In genomic region chr5:139148306-139148705, GRCh38 we compare ENCODE assay signal across 14 cellular contexts. TPM values are rescaled to one million over a fixed set of nuclear protein-coding genes. Genes with fewer than 3 reads are reported as not detected.
A peak's percentile ranks its signal among the peaks of the same experiment; 100 is the strongest.
DNase-seq lines count a peak whose midpoint lies in the region; ATAC-seq, FAIRE-seq and TF ChIP-seq lines count a peak whose summit lies in the region.
"Had no signal": no experiment of that assay in that cellular context is flagged by ENCODE, and none has a peak within 500 bp of the region (broad histone marks: within the 10 kb centered on the region; RNA-seq: fewer than 3 reads in every experiment).

No MANE protein-coding gene starts in this region.

- no peak for FAIRE-seq in GM19239 (lab: Jason Lieb, UNC)

- intact Hi-C loops in body of pancreas (cut with DNase I), result no loop called here
- intact Hi-C loops in lower lobe of right lung (cut with DNase I), result no loop called here
- intact Hi-C loops in tibial artery (cut with DNase I; ENCODE audit: low total_unique reads), result no loop called here

- H3K4me3 ChIP-seq in body of pancreas, result no peak overlapping the region
- no peak overlapping the region for H3K4me3 ChIP-seq in lower lobe of right lung
- no peak overlapping the region for H3K4me3 ChIP-seq in tibial artery

- H3K27me3 ChIP-seq in body of pancreas (no peaks in the 10 kb centered on the region), lower lobe of right lung (ENCODE audit: low read depth) (no peaks in the 10 kb centered on the region), tibial artery (no peaks in the 10 kb centered on the region)

- H3K4me1 ChIP-seq in body of pancreas (peaks cover 74% of the 10 kb centered on the region), lower lobe of right lung (peaks cover 50% of the 10 kb centered on the region), tibial artery (peaks cover 0 to 54% (median 41%) of the 10 kb centered on the region in 4 donors)

- TF ChIP-seq CTCF in body of pancreas (IDR thresholded peaks at IDR 0.05) (no peak), lower lobe of right lung (IDR thresholded peaks at IDR 0.05) (no peak), tibial artery (IDR thresholded peaks at IDR 0.05) (no peak)

- H3K36me3 ChIP-seq in body of pancreas (replicated peaks in 1 of 2; ENCODE audit: insufficient read depth in 1 of 2, low read depth in 2 of 2) (no peaks in the 10 kb centered on the region), lower lobe of right lung (no peaks in the 10 kb centered on the region), tibial artery (no peaks in the 10 kb centered on the region)

- DNase-seq in NCI-H2171 treated with DMSO at 0.1 percent for 48 hours (lab: John Stamatoyannopoulos, UW) (peak; percentile 23), NCI-H2171 (lab: John Stamatoyannopoulos, UW) (no peak), body of pancreas (peak; percentile 65 to 83 (median 79)), lower lobe of right lung (no peak), tibial artery (no peak), GM19239 (ENCODE audit: insufficient read length, low spot score) (no peak), GM19238 (ENCODE audit: insufficient read length, low spot score) (no peak)
- DNase-seq: activated CD4-positive, alpha-beta T cell treated with anti-CD3 and anti-CD28 coated beads, Interleukin-2, amount 10 ng/mL, durations not matched to agents 7 days and 5 days; activated effector memory CD4-positive, alpha-beta T cell treated with Interleukin-2 at 50 U/mL for 16 hours; effector memory CD8-positive, alpha-beta T cell; naive thymus-derived CD8-positive, alpha-beta T cell; NCI-H1694 treated with DMSO at 0.1 percent for 48 hours had no signal

- H3K9me3 ChIP-seq in body of pancreas, result no peaks in the 10 kb centered on the region
- no peaks in the 10 kb centered on the region for H3K9me3 ChIP-seq in lower lobe of right lung
- H3K9me3 ChIP-seq in tibial artery, result no peaks in the 10 kb centered on the region

- peak in 1 of 3 donors; percentile 26 for TF ChIP-seq POLR2A in body of pancreas (IDR thresholded peaks at IDR 0.05)

- peak; percentile 70 for ATAC-seq in body of pancreas
- ATAC-seq in lower lobe of right lung, result peak; percentile 20 to 26
- no peak for ATAC-seq in GM18868 (IDR thresholded peaks at IDR 0.05; ENCODE audit: unreplicated experiment)
- ATAC-seq: effector memory CD8-positive, alpha-beta T cell; naive thymus-derived CD8-positive, alpha-beta T cell had no signal

- H3K27ac ChIP-seq in body of pancreas, result peak overlapping the region; percentile 45 to 79 (median 66)
- H3K27ac ChIP-seq in lower lobe of right lung, result peak overlapping the region; percentile 16
- peak overlapping the region; percentile 55 to 56 for H3K27ac ChIP-seq in tibial artery
- H3K27ac ChIP-seq: KMS-11 had no signal

- 11 to 45% methylated on average over 2 of the region's 2 CpGs for WGBS in body of pancreas, 2 donors

RNA-seq across cellular contexts. Expression of gene SIL1, which starts 49.9 kb away (rescaled TPM):
- total RNA-seq in body of pancreas (100 to 1,000 TPM in 1 of 2 donors, 10 to 100 TPM in 1; 57.6 to 124 TPM), lower lobe of right lung (40.6 TPM)

Comparison
In these comparisons a context has a peak if more than half of its experiments do, and no peak if none do; other contexts are left out.
1. DNase-seq: peak in NCI-H2171 treated with DMSO at 0.1 percent for 48 hours (single experiment) and body of pancreas (4 of 4); none in NCI-H2171 (single experiment), lower lobe of right lung (single experiment), tibial artery (0 of 2), GM19239 (single experiment) and GM19238 (single experiment).
2. H3K27ac ChIP-seq: peak in every context shown above with its lines; median percentile 66 in body of pancreas; 56 in tibial artery; 16 in lower lobe of right lung.